ENCODE assay signal across 22 cellular contexts in genomic region chr6:169372616-169373015, GRCh38.
"Had no signal": no experiment of that assay in that cellular context is flagged by ENCODE, and none has a peak within 500 bp of the region (broad histone marks: within the 10 kb centered on the region; RNA-seq: fewer than 3 reads in every experiment).

No MANE protein-coding gene starts in this region.

- H3K9ac ChIP-seq: neural progenitor cell had no signal

- H3K36me3 ChIP-seq: left ventricle myocardium inferior, neural progenitor cell, ovary, right atrium auricular region, right lobe of liver, suprapubic skin, thoracic aorta, tibial artery, uterus had no signal

- H3K4me1 ChIP-seq: left ventricle myocardium inferior, neural progenitor cell, right atrium auricular region, right lobe of liver, tibial artery, uterus had no signal

- H3K9me3 ChIP-seq: ovary, right lobe of liver, suprapubic skin, uterus had no signal

- FAIRE-seq: islet of Langerhans had no signal

- H3K27ac ChIP-seq: left ventricle myocardium inferior, neural progenitor cell, ovary, right atrium auricular region, right lobe of liver, thoracic aorta, tibial artery, uterus had no signal

- ATAC-seq: right lobe of liver had no signal

- H3K4me2 ChIP-seq: neural progenitor cell, smooth muscle cell had no signal

- H3K4me3 ChIP-seq: left ventricle myocardium inferior, lung, neural progenitor cell, ovary, right atrium auricular region, right lobe of liver, smooth muscle cell, suprapubic skin, thoracic aorta, tibial artery, uterus had no signal

- H3K27me3 ChIP-seq: neural progenitor cell, ovary, right atrium auricular region, right lobe of liver, suprapubic skin, tibial artery, uterus had no signal

- H2AFZ ChIP-seq: neural progenitor cell had no signal

- DNase-seq: hypothalamus; immature natural killer cell; left ventricle myocardium inferior; mesendoderm; naive B cell; natural killer cell; nephron progenitor cell; ovary; right lobe of liver; stimulated activated CD4-positive, alpha-beta T cell treated with anti-CD3 and anti-CD28 coated beads, Interleukin-15, amount 100 ng/mL, for 24 hours; stimulated activated CD4-positive, alpha-beta T cell treated with anti-CD3 and anti-CD28 coated beads, Interleukin-2, amount 100 ng/mL, for 24 hours; stimulated activated CD4-positive, alpha-beta T cell treated with anti-CD3 and anti-CD28 coated beads, Interleukin-4, amount 100 ng/mL, for 1 hour; stimulated activated naive CD4-positive, alpha-beta T cell; tibial artery; uterus had no signal
